25 cellular contexts compared by ENCODE assay signal in the genomic region with DNA sequence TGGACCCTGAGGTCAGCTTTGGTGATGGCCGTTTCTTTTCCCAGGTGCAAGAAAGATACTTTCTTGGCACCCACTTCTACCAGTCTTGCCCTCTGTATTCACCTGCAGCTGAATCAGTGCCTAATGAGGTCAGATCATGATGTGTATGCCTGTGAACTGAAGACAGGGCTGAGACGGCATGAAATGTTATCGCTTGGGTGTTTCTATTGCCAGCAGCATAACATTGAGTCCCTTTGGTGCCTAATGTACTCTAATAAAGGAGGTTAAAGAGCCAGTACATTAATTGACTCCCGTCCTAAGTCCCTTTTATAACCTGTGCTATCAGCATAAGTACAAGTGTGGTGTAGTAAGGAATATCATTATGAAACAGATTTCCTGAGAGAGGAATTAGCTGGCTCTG.
"Had no signal": no experiment of that assay in that cellular context is flagged by ENCODE, and none has a peak within 500 bp of the region (broad histone marks: within the 10 kb centered on the region; RNA-seq: fewer than 3 reads in every experiment).

No MANE protein-coding gene starts in this region.

- H3K27me3 ChIP-seq: esophagus muscularis mucosa, gastroesophageal sphincter, pancreas, suprapubic skin, thyroid gland, upper lobe of left lung, uterus had no signal

- H3K9me3 ChIP-seq: esophagus muscularis mucosa, gastroesophageal sphincter, pancreas, suprapubic skin, thyroid gland, upper lobe of left lung, uterus had no signal

- ATAC-seq: effector memory CD8-positive, alpha-beta T cell; gastroesophageal sphincter; left colon; left ventricle myocardium superior; right cardiac atrium; stimulated activated effector memory CD8-positive, alpha-beta T cell treated with anti-CD3 and anti-CD28 coated beads, Interleukin-12 subunit alpha, Interleukin-12 subunit beta, amount 100 ng/mL, for 72 hours; stimulated activated naive CD8-positive, alpha-beta T cell treated with anti-CD3 and anti-CD28 coated beads, Interleukin-15, Interleukin-2, amounts not matched to agents 100 U/mL and 50 U/mL, for 24 hours had no signal

- H3K4me1 ChIP-seq: esophagus muscularis mucosa, gastroesophageal sphincter, pancreas, suprapubic skin, thyroid gland, upper lobe of left lung, uterus had no signal

- H3K4me3 ChIP-seq: dorsolateral prefrontal cortex, esophagus muscularis mucosa, gastroesophageal sphincter, lung, pancreas, smooth muscle cell, suprapubic skin, thyroid gland, upper lobe of left lung, uterus had no signal

- H3K27ac Mint-ChIP-seq: effector memory CD8-positive, alpha-beta T cell; nephron; progenitor cell of endocrine pancreas; stimulated activated effector memory CD8-positive, alpha-beta T cell treated with anti-CD3 and anti-CD28 coated beads, Interleukin-12 subunit alpha, Interleukin-12 subunit beta, amount 100 ng/mL, for 72 hours had no signal

- DNase-seq: cortex of kidney; dorsolateral prefrontal cortex; effector memory CD8-positive, alpha-beta T cell; left colon; left ventricle myocardium superior; mesendoderm; naive B cell; occipital lobe; pancreas; right cardiac atrium; stimulated activated CD4-positive, alpha-beta T cell treated with anti-CD3 and anti-CD28 coated beads, Interleukin-2, amount 100 ng/mL, for 48 hours; stimulated activated CD8-positive, alpha-beta memory T cell treated with anti-CD3 and anti-CD28 coated beads, Interleukin-4, amount 100 ng/mL, for 48 hours; stimulated activated naive CD8-positive, alpha-beta T cell treated with anti-CD3 and anti-CD28 coated beads, Interleukin-15, Interleukin-2, amounts not matched to agents 100 U/mL and 50 U/mL, for 24 hours; thyroid gland; upper lobe of left lung; uterus had no signal

- H3K4me2 ChIP-seq: smooth muscle cell had no signal

- H3K27ac ChIP-seq: dorsolateral prefrontal cortex, epithelial cell of prostate, esophagus muscularis mucosa, gastroesophageal sphincter, pancreas, suprapubic skin, thyroid gland, upper lobe of left lung, uterus had no signal

- H3K36me3 Mint-ChIP-seq: naive B cell; stimulated activated effector memory CD8-positive, alpha-beta T cell treated with anti-CD3 and anti-CD28 coated beads, Interleukin-12 subunit alpha, Interleukin-12 subunit beta, amount 100 ng/mL, for 72 hours had no signal

- H3K9me3 Mint-ChIP-seq: effector memory CD8-positive, alpha-beta T cell; naive B cell; nephron; stimulated activated effector memory CD8-positive, alpha-beta T cell treated with anti-CD3 and anti-CD28 coated beads, Interleukin-12 subunit alpha, Interleukin-12 subunit beta, amount 100 ng/mL, for 72 hours had no signal

- FAIRE-seq: pancreas had no signal

- H3K36me3 ChIP-seq: esophagus muscularis mucosa, gastroesophageal sphincter, pancreas, suprapubic skin, thyroid gland, upper lobe of left lung, uterus had no signal

- H3K4me3 Mint-ChIP-seq: effector memory CD8-positive, alpha-beta T cell; naive B cell; nephron; stimulated activated effector memory CD8-positive, alpha-beta T cell treated with anti-CD3 and anti-CD28 coated beads, Interleukin-12 subunit alpha, Interleukin-12 subunit beta, amount 100 ng/mL, for 72 hours had no signal

- H3K27me3 Mint-ChIP-seq: progenitor cell of endocrine pancreas had no signal

- H3K4me1 Mint-ChIP-seq: stimulated activated effector memory CD8-positive, alpha-beta T cell treated with anti-CD3 and anti-CD28 coated beads, Interleukin-12 subunit alpha, Interleukin-12 subunit beta, amount 100 ng/mL, for 72 hours had no signal
